ENCODE assay signal across 21 cellular contexts in the genomic region with DNA sequence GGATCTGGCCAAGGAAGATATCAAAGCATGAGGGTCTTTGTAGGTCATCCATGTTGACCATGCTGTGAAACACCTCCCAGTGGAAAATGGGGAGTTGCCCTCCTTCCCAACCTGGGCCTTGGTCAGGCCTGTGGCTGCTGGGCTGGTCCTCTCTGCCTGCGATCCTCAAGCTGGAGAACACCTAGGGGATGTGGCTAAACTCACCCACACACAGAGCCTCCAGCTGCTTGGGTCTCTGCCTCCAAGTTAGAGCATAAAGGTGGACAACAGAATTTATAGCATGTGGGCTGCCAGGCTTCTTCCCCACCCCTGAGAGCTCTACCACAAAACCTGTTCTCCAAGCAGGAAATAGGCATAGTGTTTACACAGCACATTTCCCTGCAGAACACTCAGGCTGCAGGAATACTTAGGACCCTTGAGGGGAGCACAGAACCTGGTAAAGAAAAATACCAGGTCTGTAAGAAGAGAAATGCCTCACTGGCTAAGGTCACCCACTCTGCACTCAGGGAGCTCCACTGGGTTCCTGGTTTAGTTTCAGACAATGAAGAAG. TPM values are rescaled to one million over a fixed set of nuclear protein-coding genes. Genes with fewer than 3 reads are reported as not detected.
"Had no signal": no experiment of that assay in that cellular context is flagged by ENCODE, and none has a peak within 500 bp of the region (broad histone marks: within the 10 kb centered on the region; RNA-seq: fewer than 3 reads in every experiment).

SFTPA2 (minus strand) TSS at position 248 of the 550 bp plus-strand sequence. CDS start 924 bp downstream, outside the sequence.

- H3K27ac ChIP-seq: neutrophil, spleen, thoracic aorta had no signal

- H3K36me3 ChIP-seq: neutrophil, spleen, thoracic aorta had no signal

- H3K9me3 ChIP-seq: neutrophil, spleen, thoracic aorta had no signal

- FAIRE-seq: keratinocyte had no signal

- H3K4me3 ChIP-seq: spleen, thoracic aorta had no signal

- ATAC-seq: activated CD4-positive, alpha-beta T cell treated with anti-CD3 and anti-CD28 coated beads for 36 hours; effector memory CD8-positive, alpha-beta T cell; left ventricle myocardium superior; natural killer cell; stimulated activated naive B cell treated with anti-CD40 and anti-IgM and Interleukin-4, amounts not matched to agents 10 μg/mL and 1 μg/mL and 100 μg/mL, for 72 hours; T-helper 17 cell had no signal

- DNase-seq: activated CD4-positive, alpha-beta T cell treated with anti-CD3 and anti-CD28 coated beads for 36 hours; activated CD4-positive, alpha-beta T cell treated with anti-CD3 and anti-CD28 coated beads, Interleukin-2, amount 50 U/mL, for 48 hours; activated T-cell treated with anti-CD3 and anti-CD28 coated beads for 4 hours; dermis blood vessel endothelial cell; effector memory CD8-positive, alpha-beta T cell; foreskin melanocyte; head of caudate nucleus; left ventricle myocardium superior; natural killer cell; spleen; stimulated activated CD4-positive, alpha-beta T cell treated with anti-CD3 and anti-CD28 coated beads, Interleukin-4, amount 100 ng/mL, for 4 hours; stimulated activated naive B cell treated with anti-CD40 and anti-IgM and Interleukin-4, amounts not matched to agents 10 μg/mL and 1 μg/mL and 100 μg/mL, for 72 hours; T-helper 17 cell had no signal

RNA-seq across cellular contexts. Expression of gene SFTPA2, which starts in this region (rescaled TPM):
- total RNA-seq: activated CD4-positive, alpha-beta T cell treated with anti-CD3 and anti-CD28 coated beads for 36 hours; chondrocyte; fibroblast of lung; mesenteric fat pad; natural killer cell; renal cortical epithelial cell; T-helper 17 cell; thoracic aorta; urinary bladder had no signal
- polyA plus RNA-seq: fibroblast of lung, keratinocyte had no signal
